9 cellular contexts compared by ENCODE assay signal in the genomic region with DNA sequence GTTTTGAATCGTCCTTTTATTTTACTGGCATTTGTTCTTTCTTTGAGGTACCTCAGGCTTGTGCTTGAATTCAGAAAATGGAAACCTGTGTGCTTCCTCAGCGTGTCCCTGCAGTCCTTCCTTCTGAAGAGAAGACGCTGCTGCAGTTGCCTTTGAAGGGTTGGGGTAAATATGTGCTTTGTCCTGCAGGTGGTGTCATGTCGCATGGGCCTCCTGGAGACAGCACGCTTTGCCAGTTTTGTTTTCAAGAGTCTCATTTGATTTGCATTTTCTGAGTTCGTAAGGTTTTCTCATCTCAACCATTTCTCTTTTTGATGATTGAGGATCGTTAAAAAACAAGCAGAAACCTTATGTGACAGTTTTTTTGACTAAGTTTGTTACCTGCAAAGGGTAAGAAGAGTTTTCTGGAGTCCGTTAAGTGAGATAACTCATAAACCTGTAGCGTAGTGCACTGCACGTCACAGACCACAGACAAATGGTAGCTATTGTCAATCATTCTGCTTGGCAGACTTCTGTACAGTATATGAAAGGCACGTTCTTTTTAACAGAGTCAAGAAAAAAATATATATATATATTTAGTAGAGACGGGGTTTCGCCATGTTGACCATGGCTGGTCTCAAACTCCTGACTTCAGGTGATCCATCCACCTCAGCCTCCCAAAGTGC. TPM values are rescaled to one million over a fixed set of nuclear protein-coding genes. Genes with fewer than 3 reads are reported as not detected.
DNase-seq lines count a peak whose midpoint lies in the region; ATAC-seq, FAIRE-seq and TF ChIP-seq lines count a peak whose summit lies in the region.
"Had no signal": no experiment of that assay in that cellular context is flagged by ENCODE, and none has a peak within 500 bp of the region (broad histone marks: within the 10 kb centered on the region; RNA-seq: fewer than 3 reads in every experiment).

No MANE protein-coding gene starts in this region.

- no peak overlapping the region for H3K4me3 ChIP-seq in A549
- H3K4me3 ChIP-seq: left lung had no signal

- no peaks in the 10 kb centered on the region for H3K4me1 Mint-ChIP-seq in endothelial cell (ENCODE audit: unreplicated experiment)

- TF ChIP-seq CTCF in A549 (IDR thresholded peaks at IDR 0.05) (peak; percentile 39; the same call in 2 of the 3 replicates), GM13977 (IDR thresholded peaks at IDR 0.05; ENCODE audit: extremely low read depth, insufficient read depth, missing control alignments) (peak; percentile 62), endothelial cell (IDR thresholded peaks at IDR 0.05; ENCODE audit: unreplicated experiment) (peak; percentile 41)

- peak; percentile 58 to 75 for TF ChIP-seq RAD21 in A549 (conservative IDR thresholded peaks at IDR 0.05 in 1 of 2, IDR thresholded peaks at IDR 0.05 in 1 of 2)

- peaks cover 9% of the 10 kb centered on the region for H3K36me3 Mint-ChIP-seq in endothelial cell (ENCODE audit: low read depth, unreplicated experiment)

- DNase-seq in A549 (ENCODE audit: low read depth in 1 of 2, low spot score in 1 of 2) (peak; percentile 43 to 65), GM13977 (ENCODE audit: low spot score) (peak; percentile 55), MV-4-11 (lab: John Stamatoyannopoulos, UW) (peak; percentile 38), endothelial cell (ENCODE audit: low spot score) (peak; percentile 37), globus pallidus (ENCODE audit: low spot score) (no peak), head of caudate nucleus (no peak)
- DNase-seq: left lung had no signal

- H3K9me3 Mint-ChIP-seq in endothelial cell (ENCODE audit: unreplicated experiment), result no peaks in the 10 kb centered on the region

- no peaks in the 10 kb centered on the region for H3K9me3 ChIP-seq in A549
- H3K9me3 ChIP-seq: left lung had no signal

- in situ Hi-C loops in GM13977 (cut with MboI; ENCODE audit: low pct_unique_long_range_greater_than_20kb, low sequenced_read_pairs, unreplicated experiment), result loop anchor here (10.0 to 25.0 kb wide), 3 partner anchors 459 to 834 kb away; no protein-coding TSS in a partner anchor

- WGBS in A549 (ENCODE audit: missing lambda C conversion rate), result 82% methylated on average over 13 of the region's 13 CpGs

- intact Hi-C loops in head of caudate nucleus (cut with DNase I), result no loop called here

- peaks cover 3% of the 10 kb centered on the region for H3K27me3 Mint-ChIP-seq in endothelial cell (ENCODE audit: unreplicated experiment)

- CTCF ChIA-PET in A549 (lab: Yijun Ruan, JAX), result interaction anchor here (0.6 to 5.3 kb wide), 7 partner anchors 10 to 649 kb away, joined by 3 to 20 read pairs (median 4); no protein-coding TSS in a partner anchor

- H3K27ac Mint-ChIP-seq in endothelial cell (ENCODE audit: unreplicated experiment), result no peak overlapping the region

- H3K27ac ChIP-seq in A549, result no peak overlapping the region
- H3K27ac ChIP-seq: left lung had no signal

- H3K4me2 ChIP-seq in A549, result no peak overlapping the region

- ATAC-seq in A549, result peak; percentile 82 to 88
- no peak for ATAC-seq in GM18861 (IDR thresholded peaks at IDR 0.05; ENCODE audit: unreplicated experiment)
- no peak for ATAC-seq in HG03045 (IDR thresholded peaks at IDR 0.05; ENCODE audit: unreplicated experiment)
- ATAC-seq: left lung had no signal

- TF ChIP-seq EP300 in A549 (IDR thresholded peaks at IDR 0.05), result no peak

- no peak for FAIRE-seq in A549 (lab: Jason Lieb, UNC)

- POLR2A ChIA-PET in A549 (lab: Yijun Ruan, JAX), result no interaction called here

- no peaks in the 10 kb centered on the region for H3K4me1 ChIP-seq in A549
- H3K4me1 ChIP-seq: left lung had no signal

- H3K4me3 Mint-ChIP-seq in endothelial cell (ENCODE audit: unreplicated experiment), result no peak overlapping the region

- no peak for TF ChIP-seq POLR2A in A549 (IDR thresholded peaks at IDR 0.05; ENCODE audit: low read length)

TF ChIP-seq in A549, 52 proteins besides CTCF, POLR2A, EP300 and RAD21:
- TF ChIP-seq SMC3 (IDR thresholded peaks at IDR 0.05) (peak; percentile 53), CHD4 (IDR thresholded peaks at IDR 0.05; ENCODE audit: borderline replicate concordance) (no peak)

RNA-seq across cellular contexts. Expression of a gene that starts 57.0 kb away (rescaled TPM):
- polyA plus RNA-seq in A549 (2011; rRNA removed) (164 and 193 TPM in 2 replicates), A549 (2017; fragmentation: RNase III; extraction: RNeasy Plus Mini Kit Qiagen cat#74134 plus additional on column Dnase treatment) (192 to 196 TPM (median 195 TPM) in 3 replicates)
- 134 and 146 TPM in 2 replicates for polyA plus RNA-seq in A549 (2012; cell fraction: cytosol; rRNA removed)
- polyA plus RNA-seq in A549 (2012; cell fraction: nucleus; rRNA removed), result 52.2 and 53.9 TPM in 2 replicates
- 281 and 294 TPM in 2 replicates for polyA minus RNA-seq in A549 (2011; rRNA and poly(A)+ RNA removed)
- total RNA-seq in endothelial cell (ENCODE audit: unreplicated experiment), result 85.9 TPM

RNA-seq across cellular contexts. Expression of a gene that starts 57.3 kb away (rescaled TPM):
- polyA plus RNA-seq in A549 (2011; rRNA removed), result 146 and 158 TPM in 2 replicates
- 103 and 114 TPM in 2 replicates for polyA plus RNA-seq in A549 (2012; cell fraction: cytosol; rRNA removed)
- polyA plus RNA-seq in A549 (2012; cell fraction: nucleus; rRNA removed), result 44.3 and 81.7 TPM in 2 replicates
- 190 to 213 TPM (median 191 TPM) in 3 replicates for polyA plus RNA-seq in A549 (2017; fragmentation: RNase III; extraction: RNeasy Plus Mini Kit Qiagen cat#74134 plus additional on column Dnase treatment)
- polyA minus RNA-seq in A549 (2011; rRNA and poly(A)+ RNA removed), result 53.0 and 54.0 TPM in 2 replicates
- 61.8 TPM for total RNA-seq in endothelial cell (ENCODE audit: unreplicated experiment)

Comparison
In these comparisons a context has a peak if more than half of its experiments do, and no peak if none do; other contexts are left out.
1. ATAC-seq: peak in A549 (2 of 2); none in GM18861 (single experiment) and HG03045 (single experiment).
2. DNase-seq: peak in A549 (2 of 2), GM13977 (single experiment), MV-4-11 (single experiment) and endothelial cell (single experiment); none in globus pallidus (single experiment) and head of caudate nucleus (0 of 42).
3. Peak in every context shown above with its lines, with median percentiles within 50 percentile points of each other: CTCF ChIP-seq.